ENCODE assay signal across 12 cellular contexts in the genomic region with DNA sequence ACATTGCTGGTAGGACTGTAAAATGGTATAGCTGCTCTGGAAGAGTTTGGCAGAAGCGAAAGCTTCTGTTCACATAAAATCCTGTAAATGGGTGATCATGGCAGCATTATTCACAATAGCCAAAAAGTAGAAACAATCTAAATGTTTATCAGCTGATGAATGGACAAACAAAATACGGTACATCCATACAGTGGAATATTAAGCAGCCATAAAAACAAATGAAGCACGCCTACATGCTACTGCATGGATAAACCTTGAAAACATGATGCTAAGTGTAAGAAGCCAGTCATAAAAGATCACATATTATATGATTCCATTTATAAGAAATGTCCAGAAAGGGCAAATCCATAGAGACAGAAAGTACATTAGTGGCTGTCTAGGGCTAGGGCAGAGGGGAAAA. TPM values are rescaled to one million over a fixed set of nuclear protein-coding genes. Genes with fewer than 3 reads are reported as not detected.
"Had no signal": no experiment of that assay in that cellular context is flagged by ENCODE, and none has a peak within 500 bp of the region (broad histone marks: within the 10 kb centered on the region; RNA-seq: fewer than 3 reads in every experiment).

No MANE protein-coding gene starts in this region.

- H2AFZ ChIP-seq: GM23248, GM23338 had no signal

- H3K27ac ChIP-seq: GM23248 had no signal

- DNase-seq: GM23248, GOT3, H7, H9, HCEC 1CT, HFFc6 had no signal

- H3K9ac ChIP-seq: GM23248 had no signal

- H3K9me3 ChIP-seq: HAP-1 had no signal

- H3K4me2 ChIP-seq: GM23338 had no signal

- H3K4me3 ChIP-seq: GM23248, GM23338, HAP-1 had no signal

- FAIRE-seq: H1, H54 had no signal

- H3K4me1 ChIP-seq: HAP-1 had no signal

- ATAC-seq: GM23338, HCT116 had no signal

RNA-seq across cellular contexts. Expression of a gene that starts 52.0 kb away (rescaled TPM):
- total RNA-seq: GM23248, GM23338, H1, H4, H7, H9, HFFc6 had no signal
- polyA plus RNA-seq: GM23248, H1 had no signal
